Comparison of ENCODE assay signal across 28 cellular contexts in the genomic region with DNA sequence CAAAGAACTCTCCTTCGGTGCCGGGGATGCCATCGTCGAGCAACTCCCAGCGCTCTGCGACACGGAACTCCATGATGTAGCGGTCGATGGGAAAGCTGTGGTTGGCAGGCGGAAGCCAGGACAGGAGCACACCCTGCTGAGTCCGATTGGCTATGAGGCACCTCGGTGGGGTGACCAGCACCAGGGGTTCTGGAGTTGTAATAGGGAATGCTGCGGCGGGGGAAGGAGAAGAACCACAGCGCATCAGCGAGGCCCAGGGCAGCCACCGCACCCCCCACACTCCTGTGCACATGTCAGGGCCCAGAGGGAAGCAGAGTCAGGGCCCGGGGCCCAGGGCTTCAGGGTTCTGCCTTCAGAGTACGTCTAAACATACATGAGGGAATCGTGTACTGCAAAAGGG.
"Had no signal": no experiment of that assay in that cellular context is flagged by ENCODE, and none has a peak within 500 bp of the region (broad histone marks: within the 10 kb centered on the region; RNA-seq: fewer than 3 reads in every experiment).

No MANE protein-coding gene starts in this region.

- H3K9me3 Mint-ChIP-seq: naive thymus-derived CD8-positive, alpha-beta T cell; nephron; neural crest cell; stimulated activated naive CD8-positive, alpha-beta T cell treated with anti-CD3 and anti-CD28 coated beads, Interleukin-15, Interleukin-2, amounts not matched to agents 100 ng/mL and 50 ng/mL, for 24 hours had no signal

- H3K27me3 ChIP-seq: suprapubic skin, tibial artery, upper lobe of right lung had no signal

- H3K27ac ChIP-seq: lower lobe of right lung, neutrophil, prostate gland, skin epidermis, suprapubic skin, thoracic aorta, tibial artery, upper lobe of right lung had no signal

- DNase-seq: hippocampal formation; kidney glomerular epithelial cell; left cardiac atrium; lower lobe of right lung; mammary epithelial cell; mesenchymal stem cell; naive thymus-derived CD8-positive, alpha-beta T cell; occipital lobe; retina; stimulated activated CD4-positive, alpha-beta T cell treated with anti-CD3 and anti-CD28 coated beads, Interleukin-12 subunit alpha, Interleukin-12 subunit beta, amount 100 ng/mL, for 4 hours; stimulated activated CD4-positive, alpha-beta T cell treated with anti-CD3 and anti-CD28 coated beads, Interleukin-15, amount 100 ng/mL, for 24 hours; stimulated activated CD4-positive, alpha-beta T cell treated with anti-CD3 and anti-CD28 coated beads, Interleukin-2, amount 100 ng/mL, for 24 hours; stimulated activated CD4-positive, alpha-beta T cell treated with anti-CD3 and anti-CD28 coated beads, Interleukin-4, amount 100 ng/mL, for 1 hour; stimulated activated naive CD4-positive, alpha-beta T cell; tibial artery; trophoblast cell; upper lobe of right lung had no signal

- H3K4me1 ChIP-seq: prostate gland had no signal

- H3K27ac Mint-ChIP-seq: naive thymus-derived CD8-positive, alpha-beta T cell; nephron; stimulated activated naive CD8-positive, alpha-beta T cell treated with anti-CD3 and anti-CD28 coated beads, Interleukin-15, Interleukin-2, amounts not matched to agents 100 ng/mL and 50 ng/mL, for 24 hours had no signal

- H3K4me3 ChIP-seq: lower lobe of right lung, prostate gland, skin epidermis, suprapubic skin, thoracic aorta, tibial artery, upper lobe of right lung had no signal

- H3K27me3 Mint-ChIP-seq: naive thymus-derived CD8-positive, alpha-beta T cell; stimulated activated naive CD8-positive, alpha-beta T cell treated with anti-CD3 and anti-CD28 coated beads, Interleukin-15, Interleukin-2, amounts not matched to agents 100 ng/mL and 50 ng/mL, for 24 hours had no signal

- ATAC-seq: left cardiac atrium; left lobe of liver; lower lobe of right lung; naive thymus-derived CD8-positive, alpha-beta T cell; right cardiac atrium; sciatic nerve; upper lobe of right lung had no signal

- H3K9me3 ChIP-seq: lower lobe of right lung, neutrophil, prostate gland, suprapubic skin, thoracic aorta, tibial artery, upper lobe of right lung had no signal

- H3K4me3 Mint-ChIP-seq: nephron; neural crest cell; stimulated activated naive CD8-positive, alpha-beta T cell treated with anti-CD3 and anti-CD28 coated beads, Interleukin-15, Interleukin-2, amounts not matched to agents 100 ng/mL and 50 ng/mL, for 24 hours had no signal

- H3K36me3 ChIP-seq: lower lobe of right lung, neutrophil, prostate gland, upper lobe of right lung had no signal
